12 cellular contexts compared by ENCODE assay signal in genomic region chr7:2530968-2531797, GRCh38. TPM values are rescaled to one million over a fixed set of nuclear protein-coding genes. Genes with fewer than 3 reads are reported as not detected.
DNase-seq lines count a peak whose midpoint lies in the region; ATAC-seq and TF ChIP-seq lines count a peak whose summit lies in the region.
"Not testable (repeated sequence)": the region's sequence is repeated elsewhere in the genome, so short reads cannot be mapped to it uniquely, and the experiment has no call there.
"Had no signal": no experiment of that assay in that cellular context is flagged by ENCODE, and none has a peak within 500 bp of the region (broad histone marks: within the 10 kb centered on the region; RNA-seq: fewer than 3 reads in every experiment).

No MANE protein-coding gene starts in this region.

- peak overlapping the region in 1 of 2 experiments; percentile 9; a peak in 1 of 4 replicates for H4K8ac ChIP-seq in IMR-90 (ENCODE audit: low read depth in 2 of 2, low read length in 2 of 2)

- not testable (repeated sequence) for H3K79me1 ChIP-seq in IMR-90 (ENCODE audit: low read depth in 1 of 2, low read length in 2 of 2)

- not testable (repeated sequence) for H3K27ac ChIP-seq in IMR-90 (ENCODE audit: insufficient read depth, low read length)
- H3K27ac ChIP-seq in RWPE1 (peak overlapping the region; percentile 100), colonic mucosa (peak overlapping the region; percentile 71), left ventricle myocardium inferior (replicated peaks) (peak overlapping the region; percentile 71)
- peak overlapping the region; percentile 76 for H3K27ac ChIP-seq in naive thymus-derived CD4-positive, alpha-beta T cell (ENCODE audit: low read depth, low read length)

- peak overlapping the region; percentile 52; the same call in 1 of the 2 replicates for H2AK5ac ChIP-seq in IMR-90 (ENCODE audit: low read depth, low read length)

- H2BK15ac ChIP-seq in IMR-90 (ENCODE audit: low read depth, low read length): peak overlapping the region; percentile 27; the same call in 1 of the 3 replicates

- CTCF ChIA-PET in IMR-90 (lab: Yijun Ruan, JAX); RWPE1 (lab: Yijun Ruan, JAX); naive thymus-derived CD4-positive, alpha-beta T cell (lab: Charles Lee): not testable (repeated sequence)

- H4K20me1 ChIP-seq in IMR-90 (ENCODE audit: insufficient read depth, low read length): not testable (repeated sequence)

- H3K18ac ChIP-seq in IMR-90 (ENCODE audit: low read depth, low read length): not testable (repeated sequence)

- not testable (repeated sequence) for TF ChIP-seq RAD21 in IMR-90 (IDR thresholded peaks at IDR 0.05; ENCODE audit: low read length)

- POLR2A ChIA-PET in IMR-90 (lab: Charles Lee; ENCODE audit: unreplicated experiment); RWPE1 (lab: Yijun Ruan, JAX; ENCODE audit: low non-redundant PET): not testable (repeated sequence)
- POLR2A ChIA-PET in naive thymus-derived CD4-positive, alpha-beta T cell (lab: Charles Lee): interaction anchor here (0.7 to 15.7 kb wide), 10 partner anchors 8 to 177 kb away, joined by 3 to 401 read pairs (median 3); partner anchors contain the start of gene BRAT1

- H2BK5ac ChIP-seq in IMR-90 (ENCODE audit: low read depth, low read length, poor library complexity, severe bottlenecking): peak overlapping the region; percentile 15

- not testable (repeated sequence) for H3K9ac ChIP-seq in IMR-90 (ENCODE audit: low read depth, low read length)
- H3K9ac ChIP-seq in colonic mucosa (ENCODE audit: low read depth in 2 of 2, low read length in 2 of 2): peak overlapping the region in 1 of 2 donors; percentile 42

- not testable (repeated sequence) for H3K4me2 ChIP-seq in IMR-90 (ENCODE audit: low read depth, low read length)

- H3K4ac ChIP-seq in IMR-90 (ENCODE audit: low read depth, low read length): 0 out of 2 replicates have a peak overlapping the region, but pooled peaks have one; percentile 2

- H3K9me3 ChIP-seq in IMR-90 (ENCODE audit: control insufficient read depth, insufficient read depth, low read length); colonic mucosa; left ventricle myocardium inferior (replicated peaks); naive thymus-derived CD4-positive, alpha-beta T cell (ENCODE audit: control insufficient read depth in 2 of 3, low read length in 3 of 3): not testable (repeated sequence)

- H4K91ac ChIP-seq in IMR-90 (ENCODE audit: insufficient read depth, low read depth, low read length): not testable (repeated sequence)

- WGBS in IMR-90 (ENCODE audit: extremely low coverage in 2 of 2, insufficient read length in 1 of 2), 2 experiments: 90% methylated on average over 5 of the region's 44 CpGs; no CpG with 5 or more reads in 1 of the 2 experiments

- not testable (repeated sequence) for DNase-seq in CD14-positive monocyte (ENCODE audit: low spot score); IMR-90; RWPE1 (ENCODE audit: low spot score); activated T-cell treated with anti-CD3 and anti-CD28 coated beads, Interleukin-2, amount 50 U/mL, for 4 hours; left ventricle myocardium inferior
- peak; percentile 51 for DNase-seq in colonic mucosa
- DNase-seq in naive thymus-derived CD4-positive, alpha-beta T cell: peak in 2 of 9 donors; percentile 13 to 21

- peaks cover 29% of the 10 kb centered on the region for H3K4me1 ChIP-seq in IMR-90 (ENCODE audit: control insufficient read depth, insufficient read depth, low read length)
- peaks cover 50% of the 10 kb centered on the region for H3K4me1 ChIP-seq in colonic mucosa
- H3K4me1 ChIP-seq in left ventricle myocardium inferior: peaks cover 49% of the 10 kb centered on the region
- H3K4me1 ChIP-seq in naive thymus-derived CD4-positive, alpha-beta T cell (ENCODE audit: control insufficient read depth in 2 of 2, insufficient read depth in 2 of 2, low read length in 2 of 2): peaks cover 40 to 48% of the 10 kb centered on the region in 2 donors

- ATAC-seq in IMR-90 (ENCODE audit: low read depth); activated T-cell treated with anti-CD3 and anti-CD28 coated beads, Interleukin-2, amount 50 U/mL, for 4 hours; naive thymus-derived CD4-positive, alpha-beta T cell; stimulated activated memory B cell treated with anti-CD40 and anti-IgM and Interleukin-4, amounts not matched to agents 10 μg/mL and 1 μg/mL and 100 μg/mL, for 72 hours: not testable (repeated sequence)

- BruUV-seq in IMR-90 (replicated peaks; lab: Mats Ljungman, UMichigan): not testable (repeated sequence)

- H2AK9ac ChIP-seq in IMR-90 (replicated peaks; ENCODE audit: low read depth, low read length, poor library complexity): peak overlapping the region; percentile 73

- H3K9me1 ChIP-seq in IMR-90 (ENCODE audit: insufficient read depth, low read length): not testable (repeated sequence)

- peak overlapping the region; percentile 43 to 84 for H3K4me3 Mint-ChIP-seq in CD14-positive monocyte
- peak overlapping the region; percentile 66 for H3K4me3 Mint-ChIP-seq in activated T-cell treated with anti-CD3 and anti-CD28 coated beads, Interleukin-2, amount 50 U/mL, for 4 hours
- peak overlapping the region; percentile 65 to 82 (median 76) for H3K4me3 Mint-ChIP-seq in naive thymus-derived CD4-positive, alpha-beta T cell
- H3K4me3 Mint-ChIP-seq in stimulated activated memory B cell treated with anti-CD40 and anti-IgM and Interleukin-4, amounts not matched to agents 10 μg/mL and 1 μg/mL and 100 μg/mL, for 72 hours: peak overlapping the region; percentile 54

- intact Hi-C loops in CD14-positive monocyte (cut with micrococcal nuclease); IMR-90 (cut with micrococcal nuclease); colonic mucosa (cut with DNase I); left ventricle myocardium inferior (cut with micrococcal nuclease): not testable (repeated sequence)
- intact Hi-C loops in naive thymus-derived CD4-positive, alpha-beta T cell (cut with micrococcal nuclease): loop anchor here (1.0 kb wide), 5 partner anchors 9 to 100 kb away; partner anchors contain the start of genes BRAT1 (in 1 of the 2), LFNG (in 1 of the 2) and TTYH3 (in 1 of the 2)

- not testable (repeated sequence) for H3K56ac ChIP-seq in IMR-90 (ENCODE audit: extremely low read depth, insufficient read depth, low read length)

- H3K36me3 ChIP-seq in IMR-90 (ENCODE audit: control insufficient read depth, insufficient read depth, low read length); colonic mucosa: not testable (repeated sequence)
- H3K36me3 ChIP-seq in left ventricle myocardium inferior: peaks cover 13% of the 10 kb centered on the region
- peaks cover 0 to 25% (median 10%) of the 10 kb centered on the region in 3 experiments for H3K36me3 ChIP-seq in naive thymus-derived CD4-positive, alpha-beta T cell (ENCODE audit: control insufficient read depth in 2 of 3, insufficient read depth in 3 of 3, low read length in 3 of 3)

- H3K4me3 ChIP-seq in IMR-90 (ENCODE audit: insufficient read depth, low read depth, low read length); colonic mucosa; left ventricle myocardium inferior; naive thymus-derived CD4-positive, alpha-beta T cell (ENCODE audit: low read length): not testable (repeated sequence)

- not testable (repeated sequence) for TF ChIP-seq CTCF in CD14-positive monocyte (IDR thresholded peaks at IDR 0.05); IMR-90 (conservative IDR thresholded peaks at IDR 0.05; ENCODE audit: low read depth, low read length); RWPE1 (conservative IDR thresholded peaks at IDR 0.05; ENCODE audit: low read depth); colonic mucosa (IDR thresholded peaks at IDR 0.05); left ventricle myocardium inferior (IDR thresholded peaks at IDR 0.05; ENCODE audit: borderline replicate concordance)

- H3K14ac ChIP-seq in IMR-90 (replicated peaks; ENCODE audit: low read depth, low read length): not testable (repeated sequence)

- H3K27me3 ChIP-seq in IMR-90 (ENCODE audit: control insufficient read depth, insufficient read depth, low read length); colonic mucosa; naive thymus-derived CD4-positive, alpha-beta T cell (ENCODE audit: control insufficient read depth in 2 of 2, insufficient read depth in 2 of 2, low read length in 2 of 2): not testable (repeated sequence)
- H3K27me3 ChIP-seq in left ventricle myocardium inferior (ENCODE audit: low read depth): peaks cover 20% of the 10 kb centered on the region

- not testable (repeated sequence) for H3K23ac ChIP-seq in IMR-90 (ENCODE audit: low read depth, low read length)

- TF ChIP-seq POLR2A in IMR-90 (IDR thresholded peaks at IDR 0.05; ENCODE audit: low read depth, low read length): not testable (repeated sequence)

- not testable (repeated sequence) for H2AFZ ChIP-seq in IMR-90 (replicated peaks; ENCODE audit: low read length, poor library complexity)

- not testable (repeated sequence) for H3K27me3 Mint-ChIP-seq in CD14-positive monocyte (ENCODE audit: low read depth in 3 of 3); activated T-cell treated with anti-CD3 and anti-CD28 coated beads, Interleukin-2, amount 50 U/mL, for 4 hours (ENCODE audit: low read depth); naive thymus-derived CD4-positive, alpha-beta T cell; stimulated activated memory B cell treated with anti-CD40 and anti-IgM and Interleukin-4, amounts not matched to agents 10 μg/mL and 1 μg/mL and 100 μg/mL, for 72 hours

- peak overlapping the region; percentile 99 to 100 (median 100) for H3K27ac Mint-ChIP-seq in CD14-positive monocyte
- peak overlapping the region; percentile 84 to 96 (median 92) for H3K27ac Mint-ChIP-seq in naive thymus-derived CD4-positive, alpha-beta T cell
- H3K27ac Mint-ChIP-seq in stimulated activated memory B cell treated with anti-CD40 and anti-IgM and Interleukin-4, amounts not matched to agents 10 μg/mL and 1 μg/mL and 100 μg/mL, for 72 hours: peak overlapping the region; percentile 94

- H4K5ac ChIP-seq in IMR-90 (ENCODE audit: low read depth, low read length): 0 out of 2 replicates have a peak overlapping the region, but pooled peaks have one; percentile 6

- H2BK20ac ChIP-seq in IMR-90 (ENCODE audit: low read depth, low read length): not testable (repeated sequence)

- in situ Hi-C loops in IMR-90 (cut with MboI; ENCODE audit: low sequenced_read_pairs): not testable (repeated sequence)

- peaks cover 23 to 35% of the 10 kb centered on the region in 2 donors for H3K36me3 Mint-ChIP-seq in CD14-positive monocyte
- H3K36me3 Mint-ChIP-seq in activated T-cell treated with anti-CD3 and anti-CD28 coated beads, Interleukin-2, amount 50 U/mL, for 4 hours (ENCODE audit: insufficient read depth); naive thymus-derived CD4-positive, alpha-beta T cell: not testable (repeated sequence)
- peaks cover 10% of the 10 kb centered on the region for H3K36me3 Mint-ChIP-seq in stimulated activated memory B cell treated with anti-CD40 and anti-IgM and Interleukin-4, amounts not matched to agents 10 μg/mL and 1 μg/mL and 100 μg/mL, for 72 hours

- dilution Hi-C loops in IMR-90 (cut with HindIII; ENCODE audit: low sequenced_read_pairs, unreplicated experiment): not testable (repeated sequence)

- peaks cover 58% of the 10 kb centered on the region for H3K4me1 Mint-ChIP-seq in CD14-positive monocyte
- H3K4me1 Mint-ChIP-seq in activated T-cell treated with anti-CD3 and anti-CD28 coated beads, Interleukin-2, amount 50 U/mL, for 4 hours (ENCODE audit: low read depth): peaks cover 46% of the 10 kb centered on the region
- peaks cover 29 to 51% (median 47%) of the 10 kb centered on the region in 7 donors for H3K4me1 Mint-ChIP-seq in naive thymus-derived CD4-positive, alpha-beta T cell
- H3K4me1 Mint-ChIP-seq in stimulated activated memory B cell treated with anti-CD40 and anti-IgM and Interleukin-4, amounts not matched to agents 10 μg/mL and 1 μg/mL and 100 μg/mL, for 72 hours: peaks cover 52% of the 10 kb centered on the region

- not testable (repeated sequence) for H3K9me3 Mint-ChIP-seq in CD14-positive monocyte; activated T-cell treated with anti-CD3 and anti-CD28 coated beads, Interleukin-2, amount 50 U/mL, for 4 hours; naive thymus-derived CD4-positive, alpha-beta T cell; stimulated activated memory B cell treated with anti-CD40 and anti-IgM and Interleukin-4, amounts not matched to agents 10 μg/mL and 1 μg/mL and 100 μg/mL, for 72 hours

- peak overlapping the region; percentile 2; the same call in 1 of the 2 replicates for H2BK120ac ChIP-seq in IMR-90 (ENCODE audit: low read depth, low read length)

RNA-seq across cellular contexts. Expression of gene LFNG, which starts 11.6 kb away (rescaled TPM):
- polyA plus RNA-seq in CD14-positive monocyte (1 to 10 TPM; 1.9 to 2.2 TPM), IMR-90 (2012; rRNA removed) (5.1 and 5.3 TPM in 2 replicates)
- total RNA-seq in IMR-90 (2012; rRNA removed) (1.4 and 1.8 TPM in 2 replicates), colonic mucosa (100 to 1,000 TPM in 1 of 2 donors, 10 to 100 TPM in 1; 61.4 to 105 TPM), left ventricle myocardium inferior (5.2 TPM)
- 3.8 and 5.3 TPM in 2 replicates for polyA plus RNA-seq in IMR-90 (2012; cell fraction: cytosol; rRNA removed)
- polyA plus RNA-seq in IMR-90 (2012; cell fraction: nucleus; rRNA removed; ENCODE audit: low replicate concordance): 11.2 and 22.5 TPM in 2 replicates
- 10 to 100 TPM; 16.1 to 17.7 (median 17.7) TPM for total RNA-seq in activated T-cell treated with anti-CD3 and anti-CD28 coated beads, Interleukin-2, amount 50 U/mL, for 4 hours
- total RNA-seq in naive thymus-derived CD4-positive, alpha-beta T cell: 100 to 1,000 TPM; 114 to 246 (median 151) TPM
- polyA plus RNA-seq in naive thymus-derived CD4-positive, alpha-beta T cell: 1 to 10 TPM; 1.2 to 2.3 TPM

RNA-seq across cellular contexts. Expression of gene BRAT1, which starts 24.1 kb away (rescaled TPM):
- polyA plus RNA-seq in CD14-positive monocyte (10 to 100 TPM; 31.6 to 32.5 TPM), IMR-90 (2012; rRNA removed) (21.9 and 27.5 TPM in 2 replicates)
- total RNA-seq in IMR-90 (2012; rRNA removed) (5.8 and 6.8 TPM in 2 replicates), colonic mucosa (10 to 100 TPM; 19.3 to 40.0 TPM), left ventricle myocardium inferior (13.7 TPM)
- 19.5 and 22.3 TPM in 2 replicates for polyA plus RNA-seq in IMR-90 (2012; cell fraction: cytosol; rRNA removed)
- polyA plus RNA-seq in IMR-90 (2012; cell fraction: nucleus; rRNA removed; ENCODE audit: low replicate concordance): 62.8 and 177 TPM in 2 replicates
- total RNA-seq in activated T-cell treated with anti-CD3 and anti-CD28 coated beads, Interleukin-2, amount 50 U/mL, for 4 hours: 10 to 100 TPM; 40.7 to 55.0 (median 42.6) TPM
- total RNA-seq in naive thymus-derived CD4-positive, alpha-beta T cell: 10 to 100 TPM; 24.6 to 45.5 (median 37.0) TPM
- 10 to 100 TPM; 23.4 to 58.9 TPM for polyA plus RNA-seq in naive thymus-derived CD4-positive, alpha-beta T cell

RNA-seq across cellular contexts. Expression of gene IQCE, which starts 27.6 kb away (rescaled TPM):
- polyA plus RNA-seq in CD14-positive monocyte: 1 to 10 TPM; 1.8 to 3.0 TPM
- total RNA-seq in IMR-90 (2012; rRNA removed): 5.0 and 6.7 TPM in 2 replicates
- polyA plus RNA-seq in IMR-90 (2012; rRNA removed): 6.3 and 8.1 TPM in 2 replicates
- polyA plus RNA-seq in IMR-90 (2012; cell fraction: cytosol; rRNA removed): 3.9 and 16.6 TPM in 2 replicates
- 15.9 and 17.4 TPM in 2 replicates for polyA plus RNA-seq in IMR-90 (2012; cell fraction: nucleus; rRNA removed; ENCODE audit: low replicate concordance)
- 10 to 100 TPM in 1 of 3 donors, 1 to 10 TPM in 2; 8.9 to 10.4 (median 9.0) TPM for total RNA-seq in activated T-cell treated with anti-CD3 and anti-CD28 coated beads, Interleukin-2, amount 50 U/mL, for 4 hours
- total RNA-seq in colonic mucosa: 10 to 100 TPM; 23.2 to 36.3 TPM
- 11.5 TPM for total RNA-seq in left ventricle myocardium inferior
- total RNA-seq in naive thymus-derived CD4-positive, alpha-beta T cell: 10 to 100 TPM in 1 of 5 experiments, 1 to 10 TPM in 4; 4.8 to 10.4 (median 7.5) TPM
- 1 to 10 TPM; 1.6 to 1.9 TPM for polyA plus RNA-seq in naive thymus-derived CD4-positive, alpha-beta T cell

RNA-seq across cellular contexts. Expression of gene GRIFIN, which starts 55.0 kb away (rescaled TPM):
- polyA plus RNA-seq in CD14-positive monocyte (not detected), IMR-90 (2012; rRNA removed) (not detected in 2 replicates)
- total RNA-seq in IMR-90 (2012; rRNA removed) (not detected in 2 replicates), colonic mucosa (not detected), left ventricle myocardium inferior (not detected)
- polyA plus RNA-seq in IMR-90 (2012; cell fraction: cytosol; rRNA removed): not detected in 2 replicates
- not detected in 2 replicates for polyA plus RNA-seq in IMR-90 (2012; cell fraction: nucleus; rRNA removed; ENCODE audit: low replicate concordance)
- total RNA-seq in activated T-cell treated with anti-CD3 and anti-CD28 coated beads, Interleukin-2, amount 50 U/mL, for 4 hours: not detected
- not detected for total RNA-seq in naive thymus-derived CD4-positive, alpha-beta T cell
- not detected for polyA plus RNA-seq in naive thymus-derived CD4-positive, alpha-beta T cell
- total RNA-seq: fibroblast of villous mesenchyme, H7, myocyte, temporal lobe had no signal
